In genomic region chr2:120559401-120559800, GRCh38 we compare ENCODE assay signal across 14 cellular contexts.
DNase-seq lines count a peak whose midpoint lies in the region; ATAC-seq and TF ChIP-seq lines count a peak whose summit lies in the region.
"Had no signal": no experiment of that assay in that cellular context is flagged by ENCODE, and none has a peak within 500 bp of the region (broad histone marks: within the 10 kb centered on the region; RNA-seq: fewer than 3 reads in every experiment).

No MANE protein-coding gene starts in this region.

- peak; percentile 97 for DNase-seq in AG04450 (ENCODE audit: low read depth, low spot score)
- DNase-seq in HS-5 (ENCODE audit: low read depth), result peak; percentile 82
- peak; percentile 75 for DNase-seq in brain pericyte (ENCODE audit: low read depth, low spot score)
- DNase-seq in kidney glomerular epithelial cell (lab: John Stamatoyannopoulos, UW), result peak; percentile 95
- DNase-seq in iPS-NIHi11 (ENCODE audit: low spot score), result no peak
- DNase-seq in NCI-H1092 treated with DMSO at 0.1 percent for 48 hours (lab: John Stamatoyannopoulos, UW), result no peak
- DNase-seq: erythroblast, NCI-H1105, NCI-H69, SJCRH30, spleen, WERI-Rb-1 had no signal

- no peaks in the 10 kb centered on the region; the same call in 1 of the 2 replicates for H3K9me3 ChIP-seq in AG04450 (ENCODE audit: control insufficient read depth, insufficient read depth, low read length)
- H3K9me3 ChIP-seq: SJCRH30, spleen had no signal

- TF ChIP-seq CTCF in AG04450 (IDR thresholded peaks at IDR 0.05; ENCODE audit: low read depth, low read length), result no peak

- peak overlapping the region; percentile 95 for H3K27ac ChIP-seq in AG04450 (ENCODE audit: low read depth, low read length)
- H3K27ac ChIP-seq: SJCRH30, spleen had no signal

- no peak overlapping the region for H3K4me3 ChIP-seq in AG04450 (ENCODE audit: low read depth, low read length)
- H3K4me3 ChIP-seq: SJCRH30, spleen had no signal

- ATAC-seq in HG02840 (IDR thresholded peaks at IDR 0.05; ENCODE audit: low FRiP score, unreplicated experiment), result no peak
- ATAC-seq in HG03354 (IDR thresholded peaks at IDR 0.05; ENCODE audit: poor library complexity, severe bottlenecking, unreplicated experiment), result no peak

- POLR2A ChIA-PET in AG04450 (lab: Yijun Ruan, JAX), result interaction anchor here (0.6 to 2.6 kb wide), 11 partner anchors 14 to 758 kb away, joined by 3 to 23 read pairs (median 5); no protein-coding TSS in a partner anchor

- CTCF ChIA-PET in AG04450 (lab: Charles Lee), result interaction anchor here (1.6 kb wide), 1 partner anchor 246 kb away, joined by 4 read pairs; no protein-coding TSS in a partner anchor

- H3K27me3 ChIP-seq in AG04450 (ENCODE audit: control insufficient read depth, insufficient read depth, low read length), result peaks cover 9% of the 10 kb centered on the region

Comparison
In these comparisons a context has a peak if more than half of its experiments do, and no peak if none do; other contexts are left out.
1. DNase-seq: peak in AG04450 (single experiment), HS-5 (single experiment), brain pericyte (single experiment) and kidney glomerular epithelial cell (single experiment); none in iPS-NIHi11 (single experiment) and NCI-H1092 treated with DMSO at 0.1 percent for 48 hours (single experiment).